Comparison of ENCODE assay signal across 18 cellular contexts in genomic region chr9:105046907-105047651, GRCh38.
DNase-seq lines count a peak whose midpoint lies in the region; ATAC-seq, FAIRE-seq and TF ChIP-seq lines count a peak whose summit lies in the region.
"Had no signal": no experiment of that assay in that cellular context is flagged by ENCODE, and none has a peak within 500 bp of the region (broad histone marks: within the 10 kb centered on the region; RNA-seq: fewer than 3 reads in every experiment).

No MANE protein-coding gene starts in this region.

- no peaks in the 10 kb centered on the region for H3K27me3 ChIP-seq in upper lobe of right lung
- H3K27me3 ChIP-seq: heart left ventricle had no signal

- no peak overlapping the region for H3K27ac ChIP-seq in upper lobe of right lung
- H3K27ac ChIP-seq: heart left ventricle had no signal

- H3K4me1 ChIP-seq in upper lobe of right lung: no peaks in the 10 kb centered on the region

- no peaks in the 10 kb centered on the region for H3K9me3 ChIP-seq in upper lobe of right lung
- H3K9me3 ChIP-seq: heart left ventricle had no signal

- no peak for TF ChIP-seq CTCF in upper lobe of right lung (IDR thresholded peaks at IDR 0.05)

- H3K36me3 ChIP-seq in upper lobe of right lung: no peaks in the 10 kb centered on the region
- H3K36me3 ChIP-seq: heart left ventricle had no signal

- ATAC-seq in upper lobe of right lung: no peak
- ATAC-seq: K562 had no signal

- DNase-seq in D341Med (ENCODE audit: low spot score): peak; percentile 49
- peak; percentile 26 for DNase-seq in NCI-H1092 (lab: John Stamatoyannopoulos, UW)
- peak; percentile 93 for DNase-seq in SK-N-DZ (ENCODE audit: low spot score)
- DNase-seq in upper lobe of right lung: no peak
- DNase-seq in COLO668 (lab: John Stamatoyannopoulos, UW; ENCODE audit: unreplicated experiment): no peak
- DNase-seq in urothelium cell line (ENCODE audit: low spot score): no peak
- no peak for DNase-seq in H4 (ENCODE audit: low spot score)
- DNase-seq: activated CD4-positive, alpha-beta T cell treated with anti-CD3 and anti-CD28 coated beads for 48 hours; activated naive CD8-positive, alpha-beta T cell treated with anti-CD3 and anti-CD28 coated beads for 36 hours; EL; HCEC 1CT; heart left ventricle; left cardiac atrium; NCI-H187 treated with DMSO at 0.1 percent for 48 hours; SW 1271 had no signal

- H3K4me3 ChIP-seq in upper lobe of right lung: no peak overlapping the region
- H3K4me3 ChIP-seq: heart left ventricle, K562 had no signal

- FAIRE-seq in islet of Langerhans (lab: Jason Lieb, UNC) (peak; percentile 78), urothelium cell line (lab: Jason Lieb, UNC) (no peak)
- FAIRE-seq: colon, K562 had no signal

- intact Hi-C loops in upper lobe of right lung (cut with DNase I): no loop called here

Comparison
In these comparisons a context has a peak if more than half of its experiments do, and no peak if none do; other contexts are left out.
1. DNase-seq: peak in D341Med (single experiment), NCI-H1092 (single experiment) and SK-N-DZ (single experiment); none in upper lobe of right lung (single experiment), COLO668 (single experiment), urothelium cell line (single experiment) and H4 (single experiment).